ENCODE assay signal across 1 cellular context in genomic region chrX:46575991-46576392, GRCh38.
A peak's percentile ranks its signal among the peaks of the same experiment; 100 is the strongest.
TF ChIP-seq lines count a peak whose summit lies in the region.

No MANE protein-coding gene starts in this region.

TF ChIP-seq in GM12878, 131 proteins besides CTCF, POLR2A, EP300 and RAD21 (continued from another document):
- TF ChIP-seq ZNF687 (IDR thresholded peaks at IDR 0.05) (no peak), MAX (IDR thresholded peaks at IDR 0.05; ENCODE audit: low read depth, low read length) (no peak), PKNOX1 (IDR thresholded peaks at IDR 0.05) (peak; percentile 45; the same call in 1 of the 2 replicates), CBX5 (IDR thresholded peaks at IDR 0.05; ENCODE audit: low read depth) (no peak), ETV6 (conservative IDR thresholded peaks at IDR 0.05 in 1 of 2, IDR thresholded peaks at IDR 0.05 in 1 of 2; ENCODE audit: borderline replicate concordance in 1 of 2, low read depth in 1 of 2) (0 out of 4 replicates have a peak, but pooled peaks of 1 of the 2 experiments have one; percentile 28), SMAD5 (IDR thresholded peaks at IDR 0.05; ENCODE audit: low read depth) (no peak), SIN3A (IDR thresholded peaks at IDR 0.05; ENCODE audit: low read depth, low read length) (no peak), EZH2 (IDR thresholded peaks at IDR 0.05; ENCODE audit: borderline replicate concordance, control insufficient read depth, low read depth, low read length) (no peak), BCL3 (IDR thresholded peaks at IDR 0.05; ENCODE audit: borderline replicate concordance, insufficient read depth, low read depth, low read length, poor library complexity, severe bottlenecking) (no peak), FOXK2 (IDR thresholded peaks at IDR 0.05) (no peak), ZSCAN29 (IDR thresholded peaks at IDR 0.05) (no peak), MXI1 (IDR thresholded peaks at IDR 0.05; ENCODE audit: low read depth, low read length) (no peak), RCOR1 (conservative IDR thresholded peaks at IDR 0.05; ENCODE audit: low read depth, low read length) (no peak), HDAC6 (IDR thresholded peaks at IDR 0.05; ENCODE audit: unreplicated experiment) (no peak), TCF7 (IDR thresholded peaks at IDR 0.05; ENCODE audit: borderline replicate concordance) (no peak), ZNF622 (IDR thresholded peaks at IDR 0.05) (no peak)
- TF ChIP-seq, protein P1, sequence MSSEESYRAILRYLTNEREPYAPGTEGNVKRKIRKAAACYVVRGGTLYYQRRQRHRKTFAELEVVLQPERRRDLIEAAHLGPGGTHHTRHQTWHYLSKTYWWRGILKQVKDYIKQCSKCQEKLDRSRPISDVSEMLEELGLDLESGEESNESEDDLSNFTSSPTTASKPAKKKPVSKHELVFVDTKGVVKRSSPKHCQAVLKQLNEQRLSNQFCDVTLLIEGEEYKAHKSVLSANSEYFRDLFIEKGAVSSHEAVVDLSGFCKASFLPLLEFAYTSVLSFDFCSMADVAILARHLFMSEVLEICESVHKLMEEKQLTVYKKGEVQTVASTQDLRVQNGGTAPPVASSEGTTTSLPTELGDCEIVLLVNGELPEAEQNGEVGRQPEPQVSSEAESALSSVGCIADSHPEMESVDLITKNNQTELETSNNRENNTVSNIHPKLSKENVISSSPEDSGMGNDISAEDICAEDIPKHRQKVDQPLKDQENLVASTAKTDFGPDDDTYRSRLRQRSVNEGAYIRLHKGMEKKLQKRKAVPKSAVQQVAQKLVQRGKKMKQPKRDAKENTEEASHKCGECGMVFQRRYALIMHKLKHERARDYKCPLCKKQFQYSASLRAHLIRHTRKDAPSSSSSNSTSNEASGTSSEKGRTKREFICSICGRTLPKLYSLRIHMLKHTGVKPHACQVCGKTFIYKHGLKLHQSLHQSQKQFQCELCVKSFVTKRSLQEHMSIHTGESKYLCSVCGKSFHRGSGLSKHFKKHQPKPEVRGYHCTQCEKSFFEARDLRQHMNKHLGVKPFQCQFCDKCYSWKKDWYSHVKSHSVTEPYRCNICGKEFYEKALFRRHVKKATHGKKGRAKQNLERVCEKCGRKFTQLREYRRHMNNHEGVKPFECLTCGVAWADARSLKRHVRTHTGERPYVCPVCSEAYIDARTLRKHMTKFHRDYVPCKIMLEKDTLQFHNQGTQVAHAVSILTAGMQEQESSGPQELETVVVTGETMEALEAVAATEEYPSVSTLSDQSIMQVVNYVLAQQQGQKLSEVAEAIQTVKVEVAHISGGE (CRISPR knock-in tag; IDR thresholded peaks at IDR 0.05): no peak
TF ChIP-seq in GM12878: peak in this region for 3.
